8 cellular contexts compared by ENCODE assay signal in genomic region chr9:127921592-127922120, GRCh38. TPM values are rescaled to one million over a fixed set of nuclear protein-coding genes. Genes with fewer than 3 reads are reported as not detected.
DNase-seq lines count a peak whose midpoint lies in the region; ATAC-seq, FAIRE-seq and TF ChIP-seq lines count a peak whose summit lies in the region.

No MANE protein-coding gene starts in this region.

- peak overlapping the region in 1 of 2 experiments; percentile 20; a peak in 1 of 4 replicates for H3K4me3 ChIP-seq in Panc1 (ENCODE audit: low read depth in 2 of 2, low read length in 2 of 2)
- peak overlapping the region in 1 of 2 donors; percentile 30 for H3K4me3 ChIP-seq in gastroesophageal sphincter
- no peak overlapping the region for H3K4me3 ChIP-seq in prostate gland
- H3K4me3 ChIP-seq in aorta (ENCODE audit: low read length in 2 of 2): no peak overlapping the region

- peaks cover 29% of the 10 kb centered on the region for H3K4me1 ChIP-seq in Panc1 (ENCODE audit: control insufficient read depth, insufficient read depth, low read length)
- peaks cover 0 to 49% (median 20%) of the 10 kb centered on the region in 3 donors for H3K4me1 ChIP-seq in gastroesophageal sphincter
- no peaks in the 10 kb centered on the region for H3K4me1 ChIP-seq in prostate gland (replicated peaks)
- H3K4me1 ChIP-seq in aorta (ENCODE audit: control insufficient read depth in 1 of 2, insufficient read depth in 2 of 2, low read length in 2 of 2): no peaks in the 10 kb centered on the region

- no peak for TF ChIP-seq EP300 in gastroesophageal sphincter (IDR thresholded peaks at IDR 0.05)

- H3K9me3 ChIP-seq in Panc1 (ENCODE audit: control insufficient read depth, insufficient read depth, low read depth, low read length) (no peaks in the 10 kb centered on the region), gastroesophageal sphincter (no peaks in the 10 kb centered on the region), prostate gland (no peaks in the 10 kb centered on the region), aorta (ENCODE audit: control insufficient read depth, low read length) (no peaks in the 10 kb centered on the region)

- POLR2A ChIA-PET in Panc1 (lab: Charles Lee): interaction anchor here (0.6 kb wide), 1 partner anchor 67 kb away, joined by 3 read pairs; the partner anchor contains the start of gene ENG

- H3K36me3 ChIP-seq in Panc1 (ENCODE audit: control insufficient read depth, insufficient read depth, low read length) (no peaks in the 10 kb centered on the region), gastroesophageal sphincter (no peaks in the 10 kb centered on the region), prostate gland (no peaks in the 10 kb centered on the region), aorta (ENCODE audit: control insufficient read depth in 1 of 2, insufficient read depth in 2 of 2, low read length in 1 of 2) (no peaks in the 10 kb centered on the region)

- in situ Hi-C loops in Panc1 (cut with HindIII; ENCODE audit: low pct_unique_long_range_greater_than_20kb, low sequenced_read_pairs): no loop called here

- TF ChIP-seq CTCF in Panc1 (IDR thresholded peaks at IDR 0.05) (peak; percentile 87), gastroesophageal sphincter (IDR thresholded peaks at IDR 0.05) (peak in 3 of 4 experiments; percentile 95 to 98 (median 97)), prostate gland (IDR thresholded peaks at IDR 0.05) (peak; percentile 90 to 97 (median 96))

- H3K27me3 ChIP-seq in Panc1 (ENCODE audit: control insufficient read depth, insufficient read depth, low read length) (no peaks in the 10 kb centered on the region), gastroesophageal sphincter (peaks cover 38% of the 10 kb centered on the region), prostate gland (replicated peaks; ENCODE audit: insufficient read depth) (no peaks in the 10 kb centered on the region), aorta (ENCODE audit: control insufficient read depth in 1 of 2, insufficient read depth in 2 of 2, low read length in 1 of 2) (no peaks in the 10 kb centered on the region)

- 0% methylated on average over 2 of the region's 45 CpGs; no CpG with 5 or more reads in 1 of the 2 donors for WGBS in gastroesophageal sphincter (ENCODE audit: low coverage in 1 of 2), 2 donors
- WGBS in prostate gland: 13% methylated on average over 39 of the region's 45 CpGs
- WGBS in aorta, 2 donors: 10 to 13% methylated on average over 45 of the region's 45 CpGs

- CTCF ChIA-PET in Panc1 (lab: Charles Lee): no interaction called here

- DNase-seq in AG20443 (ENCODE audit: low spot score) (peak; percentile 83), H54 (ENCODE audit: insufficient read length, low spot score) (peak; percentile 94), Panc1 (ENCODE audit: low read depth, low spot score) (no peak), activated gamma-delta T cell (lab: John Stamatoyannopoulos, UW) (peak; percentile 44), prostate gland (ENCODE audit: low spot score) (peak; percentile 56), aorta (peak; percentile 80 to 94)

- H3K27ac ChIP-seq in Panc1 (ENCODE audit: low read length): peak overlapping the region; percentile 17; the same call in 1 of the 2 replicates
- peak overlapping the region in 1 of 4 donors; percentile 33 for H3K27ac ChIP-seq in gastroesophageal sphincter
- no peak overlapping the region for H3K27ac ChIP-seq in prostate gland
- no peak overlapping the region for H3K27ac ChIP-seq in aorta (ENCODE audit: low read depth in 1 of 2, low read length in 2 of 2)

- TF ChIP-seq POLR2A in H54 (IDR thresholded peaks at IDR 0.05; ENCODE audit: low read depth, low read length): no peak
- TF ChIP-seq POLR2A in gastroesophageal sphincter (IDR thresholded peaks at IDR 0.05): no peak
- TF ChIP-seq POLR2A in prostate gland (IDR thresholded peaks at IDR 0.05): no peak

- BruUV-seq in Panc1 (replicated peaks; lab: Mats Ljungman, UMichigan): no TSS peak

- FAIRE-seq in H54 (lab: Jason Lieb, UNC): no peak

- ATAC-seq in Panc1 (peak; percentile 27), gastroesophageal sphincter (peak; percentile 10), aorta (ENCODE audit: low FRiP score) (peak; percentile 81), HG03139 (IDR thresholded peaks at IDR 0.05; ENCODE audit: unreplicated experiment) (no peak)

- intact Hi-C loops in Panc1 (cut with micrococcal nuclease; ENCODE audit: unreplicated experiment): loop anchor here (5.0 kb wide), 1 partner anchor 179 kb away; no protein-coding TSS in a partner anchor
- intact Hi-C loops in prostate gland (cut with DNase I): loop anchor here (2.0 kb wide), 2 partner anchors 187 to 331 kb away; partner anchors contain the start of gene TOR2A
- intact Hi-C loops in aorta (cut with DNase I): loop anchor here (1.0 to 10.0 kb wide), 6 partner anchors 137 to 419 kb away; partner anchors contain the start of gene TOR2A (in 2 of the 2)

RNA-seq across cellular contexts. Expression of gene ST6GALNAC4, which starts 4.8 kb away (rescaled TPM):
- 38.0 TPM for total RNA-seq in Panc1 (2021; ENCODE audit: unreplicated experiment)
- 69.5 TPM for polyA plus RNA-seq in Panc1 (2012; ENCODE audit: insufficient read length)
- total RNA-seq in gastroesophageal sphincter: 10 to 100 TPM; 25.2 to 49.7 (median 31.7) TPM
- total RNA-seq in prostate gland: 10 to 100 TPM; 21.8 to 47.0 TPM
- total RNA-seq in aorta: 10 to 100 TPM; 34.9 to 46.5 TPM
- polyA plus RNA-seq in aorta: 10 to 100 TPM; 17.7 to 25.5 TPM

RNA-seq across cellular contexts. Expression of gene PIP5KL1, which starts 8.9 kb away (rescaled TPM):
- total RNA-seq in Panc1 (2021; ENCODE audit: unreplicated experiment) (7.8 TPM), gastroesophageal sphincter (1 to 10 TPM in 2 of 4 donors, under 1 TPM in 1, not detected in 1; 0.66 to 3.4 (median 3.1) TPM), prostate gland (10 to 100 TPM in 1 of 2 donors, 1 to 10 TPM in 1; 3.1 to 16.5 TPM), aorta (1 to 10 TPM; 3.0 TPM)
- 10.9 TPM for polyA plus RNA-seq in Panc1 (2012; ENCODE audit: insufficient read length)
- polyA plus RNA-seq in aorta: 1 to 10 TPM; 1.4 to 4.5 TPM

RNA-seq across cellular contexts. Expression of gene DPM2, which starts 16.0 kb away (rescaled TPM):
- total RNA-seq in Panc1 (2021; ENCODE audit: unreplicated experiment) (58.7 TPM), gastroesophageal sphincter (10 to 100 TPM in 2 of 4 donors, 1 to 10 TPM in 2; 8.9 to 15.0 (median 11.2) TPM), prostate gland (10 to 100 TPM; 28.1 to 28.2 TPM), aorta (10 to 100 TPM; 20.0 to 26.3 TPM)
- 51.1 TPM for polyA plus RNA-seq in Panc1 (2012; ENCODE audit: insufficient read length)
- 10 to 100 TPM; 18.2 to 22.7 TPM for polyA plus RNA-seq in aorta

RNA-seq across cellular contexts. Expression of gene ST6GALNAC6, which starts 22.3 kb away (rescaled TPM):
- total RNA-seq in Panc1 (2021; ENCODE audit: unreplicated experiment) (50.2 TPM), gastroesophageal sphincter (100 to 1,000 TPM; 112 to 146 (median 132) TPM), prostate gland (10 to 100 TPM; 46.4 to 95.1 TPM), aorta (100 to 1,000 TPM; 103 to 125 TPM)
- 98.1 TPM for polyA plus RNA-seq in Panc1 (2012; ENCODE audit: insufficient read length)
- 100 to 1,000 TPM; 125 to 176 TPM for polyA plus RNA-seq in aorta

RNA-seq across cellular contexts. Expression of gene AK1, which starts 44.2 kb away (rescaled TPM):
- 62.1 TPM for total RNA-seq in Panc1 (2021; ENCODE audit: unreplicated experiment)
- 89.8 TPM for polyA plus RNA-seq in Panc1 (2012; ENCODE audit: insufficient read length)
- total RNA-seq in gastroesophageal sphincter: 10 to 100 TPM; 46.7 to 73.9 (median 49.7) TPM
- total RNA-seq in prostate gland: 100 to 1,000 TPM in 1 of 2 donors, 10 to 100 TPM in 1; 22.2 to 123 TPM
- 10 to 100 TPM; 92.4 to 99.5 TPM for total RNA-seq in aorta
- 100 to 1,000 TPM; 111 to 168 TPM for polyA plus RNA-seq in aorta
